ENCODE assay signal across 11 cellular contexts in genomic region chr5:169979871-169980270, GRCh38. TPM values are rescaled to one million over a fixed set of nuclear protein-coding genes. Genes with fewer than 3 reads are reported as not detected.
DNase-seq lines count a peak whose midpoint lies in the region; ATAC-seq, FAIRE-seq and TF ChIP-seq lines count a peak whose summit lies in the region.
"Had no signal": no experiment of that assay in that cellular context is flagged by ENCODE, and none has a peak within 500 bp of the region (broad histone marks: within the 10 kb centered on the region; RNA-seq: fewer than 3 reads in every experiment).

No MANE protein-coding gene starts in this region.

- ATAC-seq in HG02970 (IDR thresholded peaks at IDR 0.05; ENCODE audit: low FRiP score, unreplicated experiment): no peak
- no peak for ATAC-seq in GM18867 (IDR thresholded peaks at IDR 0.05; ENCODE audit: unreplicated experiment)
- no peak for ATAC-seq in GM18873 (IDR thresholded peaks at IDR 0.05; ENCODE audit: low FRiP score, unreplicated experiment)

- H3K27me3 ChIP-seq in HUES64 (ENCODE audit: insufficient read depth, low read length): peaks cover 25% of the 10 kb centered on the region
- H3K27me3 ChIP-seq in breast epithelium: no peaks in the 10 kb centered on the region
- peaks cover 3% of the 10 kb centered on the region for H3K27me3 ChIP-seq in keratinocyte (ENCODE audit: control insufficient read depth, extremely low read depth, insufficient read depth, low read length)
- peaks cover 7 to 20% of the 10 kb centered on the region in 2 donors for H3K27me3 ChIP-seq in stomach smooth muscle (ENCODE audit: control insufficient read depth in 1 of 2, insufficient read depth in 2 of 2, low read length in 2 of 2)
- H3K27me3 ChIP-seq: ovary, upper lobe of left lung had no signal

- FAIRE-seq in keratinocyte (lab: Jason Lieb, UNC): no peak

- peak overlapping the region; percentile 81 for H2AFZ ChIP-seq in keratinocyte (ENCODE audit: control insufficient read depth, low read length)

- dilution Hi-C loops in keratinocyte (cut with MboI; ENCODE audit: extremely low pct_ligation_motif_present, low sequenced_read_pairs): no loop called here

- DNase-seq in breast epithelium (ENCODE audit: low spot score in 2 of 2) (no peak), keratinocyte (ENCODE audit: low read depth, low spot score) (no peak)
- DNase-seq: activated CD4-positive, CD25-positive, alpha-beta regulatory T cell had no signal

- H3K9ac ChIP-seq in HUES64 (ENCODE audit: low read depth, low read length) (peak overlapping the region; percentile 12; the same call in 1 of the 2 replicates), keratinocyte (ENCODE audit: control insufficient read depth, extremely low read depth, insufficient read depth, low read length) (peak overlapping the region; percentile 3), stomach smooth muscle (ENCODE audit: low read length in 2 of 2) (no peak overlapping the region)

- WGBS in HUES64: 9% methylated on average over 3 of the region's 3 CpGs

- H3K27ac ChIP-seq in HUES64 (ENCODE audit: low read depth, low read length) (peak overlapping the region; percentile 58; the same call in 1 of the 2 replicates), breast epithelium (peak overlapping the region; percentile 60 to 89), keratinocyte (ENCODE audit: control insufficient read depth, insufficient read depth, low read length) (no peak overlapping the region), stomach smooth muscle (ENCODE audit: low read length) (no peak overlapping the region)
- H3K27ac ChIP-seq: ovary, upper lobe of left lung had no signal

- H4K20me1 ChIP-seq in keratinocyte (ENCODE audit: control insufficient read depth, extremely low read depth, insufficient read depth, low read length): no peaks in the 10 kb centered on the region

- H3K36me3 ChIP-seq in HUES64 (ENCODE audit: insufficient read depth, low read length) (no peaks in the 10 kb centered on the region), breast epithelium (no peaks in the 10 kb centered on the region), keratinocyte (ENCODE audit: control insufficient read depth in 2 of 2, extremely low read depth in 1 of 2, insufficient read depth in 2 of 2, low read length in 2 of 2) (no peaks in the 10 kb centered on the region), stomach smooth muscle (ENCODE audit: control insufficient read depth in 2 of 2, insufficient read depth in 2 of 2, low read length in 2 of 2) (no peaks in the 10 kb centered on the region)
- H3K36me3 ChIP-seq: ovary had no signal

- H3K4me3 ChIP-seq in HUES64 (ENCODE audit: low read length): peak overlapping the region; percentile 48
- H3K4me3 ChIP-seq in breast epithelium: peak overlapping the region in 2 of 3 donors; percentile 49 to 59
- peak overlapping the region in 2 of 3 experiments; percentile 14 to 54 for H3K4me3 ChIP-seq in keratinocyte (ENCODE audit: control insufficient read depth in 2 of 3, extremely low read depth in 1 of 3, insufficient read depth in 2 of 3, low read depth in 1 of 3, low read length in 3 of 3)
- H3K4me3 ChIP-seq in stomach smooth muscle (ENCODE audit: low read length in 2 of 2): peak overlapping the region; percentile 37 to 58
- H3K4me3 ChIP-seq: ovary, upper lobe of left lung had no signal

- no peaks in the 10 kb centered on the region for H3K9me1 ChIP-seq in keratinocyte (ENCODE audit: control insufficient read depth, extremely low read depth, insufficient read depth, low read length)

- no peaks in the 10 kb centered on the region for H3K79me2 ChIP-seq in keratinocyte (ENCODE audit: control insufficient read depth, insufficient read depth, low read length)

- TF ChIP-seq CTCF in breast epithelium (IDR thresholded peaks at IDR 0.05) (no peak), keratinocyte (optimal IDR thresholded peaks at IDR 0.05 in 1 of 3, IDR thresholded peaks at IDR 0.05 in 1 of 3, conservative IDR thresholded peaks at IDR 0.05 in 1 of 3; ENCODE audit: extremely low read depth in 1 of 3, insufficient read depth in 2 of 3, low read length in 3 of 3) (no peak)

- intact Hi-C loops in breast epithelium (cut with DNase I; ENCODE audit: low total_unique reads): no loop called here

- H3K4me2 ChIP-seq in keratinocyte (ENCODE audit: control insufficient read depth, extremely low read depth, insufficient read depth, low read depth, low read length): peak overlapping the region; percentile 84

- no peaks in the 10 kb centered on the region for H3K9me3 ChIP-seq in HUES64 (ENCODE audit: insufficient read depth, low read depth, low read length)
- H3K9me3 ChIP-seq in breast epithelium: no peaks in the 10 kb centered on the region
- H3K9me3 ChIP-seq in keratinocyte (ENCODE audit: control insufficient read depth, low read depth, low read length): no peaks in the 10 kb centered on the region
- H3K9me3 ChIP-seq in stomach smooth muscle (ENCODE audit: control insufficient read depth in 2 of 2, low read length in 2 of 2): no peaks in the 10 kb centered on the region
- H3K9me3 ChIP-seq: ovary, upper lobe of left lung had no signal

- no peak for TF ChIP-seq POLR2A in breast epithelium (IDR thresholded peaks at IDR 0.05)

- H3K4me1 ChIP-seq in HUES64 (ENCODE audit: insufficient read depth, low read length) (peaks cover 44% of the 10 kb centered on the region), breast epithelium (peaks cover 0 to 2% of the 10 kb centered on the region in 2 donors), keratinocyte (ENCODE audit: control insufficient read depth, extremely low read depth, insufficient read depth, low read length) (peaks cover 19% of the 10 kb centered on the region), stomach smooth muscle (ENCODE audit: control insufficient read depth, insufficient read depth, low read length) (peaks cover 4% of the 10 kb centered on the region)

RNA-seq across cellular contexts. Expression of gene INSYN2B, which starts 0.4 kb away (rescaled TPM):
- 0.05 TPM for polyA plus RNA-seq in HUES64 (2013, experiment 1 of 2)
- 0.13 TPM for polyA plus RNA-seq in HUES64 (2013, experiment 2 of 2)
- 1 to 10 TPM in 2 of 3 donors, not detected in 1; 1.3 to 9.1 TPM for total RNA-seq in breast epithelium
- polyA plus RNA-seq in keratinocyte: 0.08 to 0.73 TPM (median 0.16 TPM) in 3 replicates
- not detected for polyA plus RNA-seq in keratinocyte (2011; ENCODE audit: low read depth)
- polyA plus RNA-seq in keratinocyte (2011; cell fraction: cytosol; rRNA removed): 0.18 and 0.29 TPM in 2 replicates
- polyA plus RNA-seq in keratinocyte (2011; cell fraction: nucleus; rRNA removed): 0.64 TPM in 1 of 2 replicates, not detected in the other
- polyA plus RNA-seq in keratinocyte (2012; ENCODE audit: low replicate concordance): 0.29 TPM in 1 of 2 replicates, not detected in the other
- polyA minus RNA-seq in keratinocyte: 0.06 to 0.16 TPM in 2 of 3 replicates, not detected in the other
- not detected for polyA minus RNA-seq in keratinocyte (2011; cell fraction: cytosol; rRNA and poly(A)+ RNA removed)
- polyA minus RNA-seq in keratinocyte (2011; cell fraction: nucleus; rRNA and poly(A)+ RNA removed): 0.21 and 0.23 TPM in 2 replicates
- total RNA-seq: activated T-helper 1 cell treated with anti-CD3 and anti-CD28 coated beads, Interleukin-12 subunit alpha, Interleukin-12 subunit beta, Interleukin-2, Interleukin-4 antibody, amounts not matched to agents 30 ng/mL and 10 ng/mL and 1 ng/mL, durations not matched to agents 14 hours and 24 hours and 36 hours had no signal

Comparison
In these comparisons a context has a peak if more than half of its experiments do, and no peak if none do; other contexts are left out.
1. H3K27ac ChIP-seq: peak in HUES64 (single experiment) and breast epithelium (2 of 2); none in keratinocyte (single experiment) and stomach smooth muscle (single experiment).
2. H3K9ac ChIP-seq: peak in HUES64 (single experiment) and keratinocyte (single experiment); none in stomach smooth muscle (0 of 2).
3. Peak in every context shown above with its lines, with median percentiles within 50 percentile points of each other: H3K4me3 ChIP-seq.